Comparison of ENCODE assay signal across 20 cellular contexts in the genomic region with DNA sequence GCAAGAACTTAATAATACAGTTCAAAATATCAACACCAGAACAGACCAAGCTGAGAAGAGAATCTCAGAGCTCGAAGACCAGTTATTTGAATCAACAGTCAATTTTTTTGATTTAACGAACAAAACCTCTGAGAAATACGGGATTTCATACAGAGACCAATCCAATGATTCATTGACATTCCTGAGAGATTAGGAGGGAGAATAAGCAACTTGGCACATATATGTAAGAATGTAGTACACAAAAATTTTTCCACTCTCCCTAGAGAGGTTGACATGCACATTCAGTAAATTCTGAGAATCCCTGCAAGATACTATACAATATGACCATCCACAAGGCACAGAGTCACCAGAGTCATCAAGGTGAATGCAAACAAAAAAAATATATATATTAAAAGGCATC.
"Had no signal": no experiment of that assay in that cellular context is flagged by ENCODE, and none has a peak within 500 bp of the region (broad histone marks: within the 10 kb centered on the region; RNA-seq: fewer than 3 reads in every experiment).

No MANE protein-coding gene starts in this region.

- H3K36me3 ChIP-seq: heart right ventricle, left lung, sigmoid colon, suprapubic skin, WERI-Rb-1 had no signal

- H3K9me3 Mint-ChIP-seq: endodermal cell, nephron progenitor cell, type B pancreatic cell had no signal

- H3K4me1 Mint-ChIP-seq: activated CD4-positive, alpha-beta memory T cell treated with anti-CD3 and anti-CD28 coated beads, Interleukin-2, amount 10 ng/mL, durations not matched to agents 7 days and 5 days; activated CD4-positive, alpha-beta T cell treated with anti-CD3 and anti-CD28 coated beads for 36 hours; endodermal cell; nephron progenitor cell had no signal

- H3K27ac Mint-ChIP-seq: activated CD4-positive, alpha-beta memory T cell treated with anti-CD3 and anti-CD28 coated beads, Interleukin-2, amount 10 ng/mL, durations not matched to agents 7 days and 5 days; activated CD4-positive, alpha-beta T cell treated with anti-CD3 and anti-CD28 coated beads for 36 hours; activated T-cell treated with anti-CD3 and anti-CD28 coated beads, Interleukin-2, amount 50 U/mL, for 72 hours; endodermal cell; nephron progenitor cell; type B pancreatic cell had no signal

- H3K4me3 Mint-ChIP-seq: activated CD4-positive, alpha-beta memory T cell treated with anti-CD3 and anti-CD28 coated beads, Interleukin-2, amount 10 ng/mL, durations not matched to agents 7 days and 5 days; activated CD4-positive, alpha-beta T cell treated with anti-CD3 and anti-CD28 coated beads for 36 hours; activated T-cell treated with anti-CD3 and anti-CD28 coated beads, Interleukin-2, amount 50 U/mL, for 72 hours; endodermal cell; nephron progenitor cell; type B pancreatic cell had no signal

- DNase-seq: activated CD4-positive, alpha-beta memory T cell treated with anti-CD3 and anti-CD28 coated beads, Interleukin-2, amount 10 ng/mL, durations not matched to agents 7 days and 5 days; activated CD4-positive, alpha-beta T cell treated with anti-CD3 and anti-CD28 coated beads for 36 hours; activated gamma-delta T cell treated with Interleukin-2 at 50 U/mL for 16 hours; activated T-cell treated with anti-CD3 and anti-CD28 coated beads, Interleukin-2, amount 50 U/mL, for 72 hours; dermis blood vessel endothelial cell; endodermal cell; heart right ventricle; islet precursor cell; left lung; mesendoderm; nephron progenitor cell; psoas muscle; sigmoid colon; stimulated activated CD4-positive, alpha-beta T cell treated with anti-CD3 and anti-CD28 coated beads, Interleukin-2, amount 100 ng/mL, for 48 hours; stimulated activated naive CD4-positive, alpha-beta T cell treated with Interleukin-2 at 50 U/mL for 16 hours; T-helper 9 cell; WERI-Rb-1 had no signal

- H3K27me3 ChIP-seq: heart right ventricle, left lung, sigmoid colon, suprapubic skin had no signal

- H3K4me3 ChIP-seq: heart right ventricle, left lung, psoas muscle, sigmoid colon, suprapubic skin had no signal

- H3K36me3 Mint-ChIP-seq: type B pancreatic cell had no signal

- H3K9me3 ChIP-seq: left lung, sigmoid colon, suprapubic skin had no signal

- H3K27me3 Mint-ChIP-seq: activated CD4-positive, alpha-beta memory T cell treated with anti-CD3 and anti-CD28 coated beads, Interleukin-2, amount 10 ng/mL, durations not matched to agents 7 days and 5 days; activated CD4-positive, alpha-beta T cell treated with anti-CD3 and anti-CD28 coated beads for 36 hours; type B pancreatic cell had no signal

- H3K27ac ChIP-seq: heart right ventricle, left lung, psoas muscle, sigmoid colon, suprapubic skin, WERI-Rb-1 had no signal

- H3K4me1 ChIP-seq: heart right ventricle, left lung, psoas muscle, sigmoid colon, suprapubic skin had no signal

- FAIRE-seq: frontal cortex had no signal
